8 cellular contexts compared by ENCODE assay signal in the genomic region with DNA sequence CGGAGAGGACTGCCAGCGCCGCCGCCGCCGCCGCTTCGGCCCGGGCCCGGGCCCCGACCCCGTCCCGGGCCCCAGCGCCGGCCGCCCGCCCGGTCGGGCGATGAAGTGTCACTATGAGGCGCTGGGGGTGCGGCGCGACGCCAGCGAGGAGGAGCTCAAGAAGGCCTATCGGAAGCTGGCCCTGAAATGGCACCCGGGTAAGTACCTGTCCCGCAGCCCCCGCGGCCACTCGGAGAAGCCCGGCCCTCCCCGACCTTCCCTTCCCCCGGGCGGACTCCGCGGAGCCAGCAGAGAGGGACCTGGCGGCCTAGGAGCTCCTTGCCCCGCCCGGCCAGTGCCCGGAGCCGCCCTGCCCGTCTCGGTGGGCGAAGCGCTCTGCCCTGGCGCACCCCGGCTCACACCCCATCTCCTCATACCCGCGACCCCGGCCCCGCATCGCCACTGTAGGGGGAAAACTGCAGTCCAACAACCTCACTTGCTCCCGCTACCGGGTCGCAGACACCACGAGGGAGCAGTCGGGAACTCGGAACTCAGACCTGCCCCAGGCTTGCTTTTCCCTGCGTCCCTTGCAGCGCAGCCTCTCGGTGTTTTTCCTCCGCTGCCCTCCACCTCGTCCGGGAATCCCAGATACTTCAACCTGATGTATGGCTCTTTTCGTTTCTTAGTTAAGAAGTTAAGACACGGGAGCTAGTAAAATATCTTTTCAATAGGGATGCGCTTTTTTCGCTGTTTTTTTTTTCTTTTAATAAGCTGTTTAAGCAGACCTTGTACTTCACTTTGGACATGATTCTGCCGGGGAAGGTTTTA. TPM values are rescaled to one million over a fixed set of nuclear protein-coding genes. Genes with fewer than 3 reads are reported as not detected.
DNase-seq lines count a peak whose midpoint lies in the region; ATAC-seq and TF ChIP-seq lines count a peak whose summit lies in the region.

No MANE protein-coding gene starts in this region.

- peak overlapping the region; percentile 79 for H2AFZ ChIP-seq in GM23248

- peaks cover 18% of the 10 kb centered on the region for H3K4me1 Mint-ChIP-seq in nephron progenitor cell
- H3K4me1 Mint-ChIP-seq in stimulated activated naive CD8-positive, alpha-beta T cell treated with anti-CD3 and anti-CD28 coated beads, Interleukin-15, amount 100 ng/mL, for 72 hours = peaks cover 43% of the 10 kb centered on the region

- H3K9me2 ChIP-seq in GM23248 (ENCODE audit: insufficient read depth) = no peaks in the 10 kb centered on the region

- no peaks in the 10 kb centered on the region for H3K9me3 ChIP-seq in GM23248 (ENCODE audit: low read depth)
- no peaks in the 10 kb centered on the region for H3K9me3 ChIP-seq in KOPT-K1 (ENCODE audit: insufficient read depth, low read length, poor library complexity, severe bottlenecking)
- no peaks in the 10 kb centered on the region for H3K9me3 ChIP-seq in RWPE2 (ENCODE audit: severe bottlenecking)

- H3K27me3 Mint-ChIP-seq in nephron progenitor cell (ENCODE audit: low read depth, poor library complexity) = no peaks in the 10 kb centered on the region
- H3K27me3 Mint-ChIP-seq in stimulated activated naive CD8-positive, alpha-beta T cell treated with anti-CD3 and anti-CD28 coated beads, Interleukin-15, amount 100 ng/mL, for 72 hours = no peaks in the 10 kb centered on the region

- DNase-seq in EL = peak; percentile 85
- DNase-seq in GM23248 = peak; percentile 90
- DNase-seq in RWPE2 (ENCODE audit: low spot score) = peak; percentile 89
- peak; percentile 75 for DNase-seq in activated effector memory CD4-positive, alpha-beta T cell treated with Interleukin-2 at 50 U/mL for 16 hours
- peak; percentile 68 for DNase-seq in fibroblast of the aortic adventitia (ENCODE audit: low read depth)
- peak; percentile 77 for DNase-seq in nephron progenitor cell
- DNase-seq in stimulated activated naive CD8-positive, alpha-beta T cell treated with anti-CD3 and anti-CD28 coated beads, Interleukin-15, amount 100 ng/mL, for 72 hours = peak; percentile 77 to 84

- peak; percentile 63 for ATAC-seq in RWPE2 (ENCODE audit: low read depth)
- ATAC-seq in stimulated activated naive CD8-positive, alpha-beta T cell treated with anti-CD3 and anti-CD28 coated beads, Interleukin-15, amount 100 ng/mL, for 72 hours = peak; percentile 87

- peaks cover 50% of the 10 kb centered on the region for H3K36me3 Mint-ChIP-seq in nephron progenitor cell (ENCODE audit: low read depth)

- in situ Hi-C loops in GM23248 (cut with MboI) = no loop called here

- H3K9me3 Mint-ChIP-seq in nephron progenitor cell = peaks cover 4% of the 10 kb centered on the region
- H3K9me3 Mint-ChIP-seq in stimulated activated naive CD8-positive, alpha-beta T cell treated with anti-CD3 and anti-CD28 coated beads, Interleukin-15, amount 100 ng/mL, for 72 hours = no peaks in the 10 kb centered on the region

- H3K36me3 ChIP-seq in GM23248 (ENCODE audit: low read depth) (peaks cover 24% of the 10 kb centered on the region), KOPT-K1 (ENCODE audit: insufficient read depth, low read length) (peaks cover 51% of the 10 kb centered on the region), RWPE2 (ENCODE audit: low read depth) (peaks cover 39% of the 10 kb centered on the region)

- peak overlapping the region; percentile 99 for H3K27ac Mint-ChIP-seq in nephron progenitor cell
- peak overlapping the region; percentile 97 to 99 for H3K27ac Mint-ChIP-seq in stimulated activated naive CD8-positive, alpha-beta T cell treated with anti-CD3 and anti-CD28 coated beads, Interleukin-15, amount 100 ng/mL, for 72 hours

- H3K4me1 ChIP-seq in GM23248 (ENCODE audit: insufficient read depth) (peaks cover 18% of the 10 kb centered on the region), RWPE2 (ENCODE audit: insufficient read depth, poor library complexity, severe bottlenecking) (peaks cover 12% of the 10 kb centered on the region)

- peaks cover 43% of the 10 kb centered on the region for H3F3A ChIP-seq in GM23248 (ENCODE audit: insufficient read depth)

- 1% methylated on average over 43 to 52 of the region's 71 CpGs for WGBS in GM23248 (ENCODE audit: low coverage in 1 of 2, low lambda C conversion rate in 2 of 2, missing lambda C conversion rate in 2 of 2), 2 experiments

- H4K20me1 ChIP-seq in GM23248 (ENCODE audit: insufficient read depth) = no peaks in the 10 kb centered on the region

- no peaks in the 10 kb centered on the region for H3K27me3 ChIP-seq in GM23248 (replicated peaks; ENCODE audit: insufficient read depth)
- H3K27me3 ChIP-seq in RWPE2 (ENCODE audit: insufficient read depth, poor library complexity, severe bottlenecking) = no peaks in the 10 kb centered on the region

- H3K4me2 ChIP-seq in GM23248 (ENCODE audit: unreplicated experiment) = peak overlapping the region; percentile 94

- no peak for TF ChIP-seq CTCF in RWPE2 (IDR thresholded peaks at IDR 0.05; ENCODE audit: poor library complexity, severe bottlenecking)
- TF ChIP-seq CTCF in fibroblast of the aortic adventitia (IDR thresholded peaks at IDR 0.05; ENCODE audit: insufficient read depth, low read length) = no peak
- no peak for TF ChIP-seq CTCF in nephron progenitor cell (IDR thresholded peaks at IDR 0.05)

- H3K79me2 ChIP-seq in GM23248 (ENCODE audit: insufficient read depth) = peaks cover 70% of the 10 kb centered on the region

- peak overlapping the region; percentile 96 for H3K4me3 ChIP-seq in GM23248
- peak overlapping the region; percentile 86 for H3K4me3 ChIP-seq in RWPE2 (ENCODE audit: severe bottlenecking)
- H3K4me3 ChIP-seq in fibroblast of the aortic adventitia (ENCODE audit: low read depth, low read length) = peak overlapping the region; percentile 84

- peak overlapping the region; percentile 87 for H3K9ac ChIP-seq in GM23248

- peak overlapping the region; percentile 86 for H3K27ac ChIP-seq in GM23248
- H3K27ac ChIP-seq in KOPT-K1 (ENCODE audit: low read depth, low read length, poor library complexity, severe bottlenecking) = peak overlapping the region; percentile 58
- H3K27ac ChIP-seq in RWPE2 (ENCODE audit: poor library complexity, severe bottlenecking) = peak overlapping the region; percentile 76

- H3K4me3 Mint-ChIP-seq in nephron progenitor cell = peak overlapping the region; percentile 99
- H3K4me3 Mint-ChIP-seq in stimulated activated naive CD8-positive, alpha-beta T cell treated with anti-CD3 and anti-CD28 coated beads, Interleukin-15, amount 100 ng/mL, for 72 hours = peak overlapping the region; percentile 96 to 99

RNA-seq across cellular contexts. Expression of a gene that starts 0.6 kb away (rescaled TPM):
- total RNA-seq in GM23248 (2014; rRNA removed; shearing (Covaris generic)) = 26.2 and 30.4 TPM in 2 replicates
- polyA plus RNA-seq in GM23248 (2016; fragmentation: Nextera tagmentation; extraction: Ambion mirVana) = 15.3 and 15.5 TPM in 2 replicates
- total RNA-seq in fibroblast of the aortic adventitia (ENCODE audit: low replicate concordance) = 32.6 and 68.9 TPM in 2 replicates

RNA-seq across cellular contexts. Expression of a gene that starts 14.4 kb away (rescaled TPM):
- total RNA-seq in GM23248 (2014; rRNA removed; shearing (Covaris generic)) = 22.5 and 39.7 TPM in 2 replicates
- polyA plus RNA-seq in GM23248 (2016; fragmentation: Nextera tagmentation; extraction: Ambion mirVana) = 45.8 and 49.6 TPM in 2 replicates
- total RNA-seq in fibroblast of the aortic adventitia (ENCODE audit: low replicate concordance) = 31.3 and 41.9 TPM in 2 replicates

RNA-seq across cellular contexts. Expression of a gene that starts 14.6 kb away (rescaled TPM):
- 26.3 and 42.9 TPM in 2 replicates for total RNA-seq in GM23248 (2014; rRNA removed; shearing (Covaris generic))
- 53.6 and 56.4 TPM in 2 replicates for polyA plus RNA-seq in GM23248 (2016; fragmentation: Nextera tagmentation; extraction: Ambion mirVana)
- 14.7 and 38.6 TPM in 2 replicates for total RNA-seq in fibroblast of the aortic adventitia (ENCODE audit: low replicate concordance)

Comparison
In these comparisons a context has a peak if more than half of its experiments do, and no peak if none do; other contexts are left out.
1. Peak in every context shown above with its lines: DNase-seq, ATAC-seq, H3K4me3 ChIP-seq and H3K27ac ChIP-seq.